Comparison of ENCODE assay signal across 14 cellular contexts in the genomic region with DNA sequence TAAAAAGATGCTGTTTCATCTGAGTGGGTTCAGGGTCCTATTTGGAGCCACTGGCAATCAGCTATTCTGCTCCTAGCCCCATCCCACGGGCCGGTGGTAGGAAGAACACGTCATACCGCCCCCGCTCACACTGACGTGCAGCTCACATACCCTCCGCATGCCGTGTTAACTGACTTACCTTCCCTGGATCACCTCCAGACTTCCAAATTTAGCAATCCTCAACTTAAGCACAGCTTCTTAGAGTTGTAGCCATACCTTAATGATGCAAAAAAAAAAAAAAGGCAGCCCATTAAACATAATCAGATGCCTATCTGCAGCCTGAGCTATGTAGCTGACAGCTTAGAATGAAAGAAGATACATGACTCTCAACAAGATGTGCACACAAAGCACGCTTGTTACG.
"Had no signal": no experiment of that assay in that cellular context is flagged by ENCODE, and none has a peak within 500 bp of the region (broad histone marks: within the 10 kb centered on the region; RNA-seq: fewer than 3 reads in every experiment).

No MANE protein-coding gene starts in this region.

- H3K36me3 Mint-ChIP-seq: stimulated activated effector memory CD8-positive, alpha-beta T cell treated with anti-CD3 and anti-CD28 coated beads, Interleukin-12 subunit alpha, Interleukin-12 subunit beta, amount 100 ng/mL, for 72 hours; WTC11 had no signal

- H3K4me1 Mint-ChIP-seq: activated CD4-positive, alpha-beta T cell treated with anti-CD3 and anti-CD28 coated beads, Interleukin-2, amount 10 ng/mL, durations not matched to agents 7 days and 5 days; stimulated activated effector memory CD8-positive, alpha-beta T cell treated with anti-CD3 and anti-CD28 coated beads, Interleukin-12 subunit alpha, Interleukin-12 subunit beta, amount 100 ng/mL, for 72 hours had no signal

- H3K27ac Mint-ChIP-seq: activated CD4-positive, alpha-beta T cell treated with anti-CD3 and anti-CD28 coated beads, Interleukin-2, amount 10 ng/mL, durations not matched to agents 7 days and 5 days; stimulated activated effector memory CD8-positive, alpha-beta T cell treated with anti-CD3 and anti-CD28 coated beads, Interleukin-12 subunit alpha, Interleukin-12 subunit beta, amount 100 ng/mL, for 72 hours; T-helper 1 cell treated with Interleukin-12 subunit alpha and Interleukin-12 subunit beta and Interleukin-4 antibody, amounts not matched to agents 30 μg/mL and 1 μg/mL, for 36 hours; WTC11 had no signal

- FAIRE-seq: kidney, pancreas had no signal

- H3K4me3 Mint-ChIP-seq: activated CD4-positive, alpha-beta T cell treated with anti-CD3 and anti-CD28 coated beads, Interleukin-2, amount 10 ng/mL, durations not matched to agents 7 days and 5 days; stimulated activated effector memory CD8-positive, alpha-beta T cell treated with anti-CD3 and anti-CD28 coated beads, Interleukin-12 subunit alpha, Interleukin-12 subunit beta, amount 100 ng/mL, for 72 hours; T-helper 1 cell treated with Interleukin-12 subunit alpha and Interleukin-12 subunit beta and Interleukin-4 antibody, amounts not matched to agents 30 μg/mL and 1 μg/mL, for 36 hours; WTC11 had no signal

- H3K27me3 Mint-ChIP-seq: activated CD4-positive, alpha-beta T cell treated with anti-CD3 and anti-CD28 coated beads, Interleukin-2, amount 10 ng/mL, durations not matched to agents 7 days and 5 days had no signal

- H3K9me3 Mint-ChIP-seq: activated CD4-positive, alpha-beta T cell treated with anti-CD3 and anti-CD28 coated beads, Interleukin-2, amount 10 ng/mL, durations not matched to agents 7 days and 5 days; T-helper 1 cell treated with Interleukin-12 subunit alpha and Interleukin-12 subunit beta and Interleukin-4 antibody, amounts not matched to agents 30 μg/mL and 1 μg/mL, for 36 hours; WTC11 had no signal

- DNase-seq: activated CD4-positive, alpha-beta T cell treated with anti-CD3 and anti-CD28 coated beads, Interleukin-2, amount 10 ng/mL, durations not matched to agents 7 days and 5 days; activated naive CD4-positive, alpha-beta T cell treated with anti-CD3 and anti-CD28 coated beads, Interleukin-2, amount 50 U/mL, for 16 hours; adrenal gland; body of pancreas; dermis blood vessel endothelial cell; foreskin melanocyte; kidney; left ventricle myocardium superior; pancreas; right cardiac atrium; tibial artery had no signal
